8 cellular contexts compared by ENCODE assay signal in the genomic region with DNA sequence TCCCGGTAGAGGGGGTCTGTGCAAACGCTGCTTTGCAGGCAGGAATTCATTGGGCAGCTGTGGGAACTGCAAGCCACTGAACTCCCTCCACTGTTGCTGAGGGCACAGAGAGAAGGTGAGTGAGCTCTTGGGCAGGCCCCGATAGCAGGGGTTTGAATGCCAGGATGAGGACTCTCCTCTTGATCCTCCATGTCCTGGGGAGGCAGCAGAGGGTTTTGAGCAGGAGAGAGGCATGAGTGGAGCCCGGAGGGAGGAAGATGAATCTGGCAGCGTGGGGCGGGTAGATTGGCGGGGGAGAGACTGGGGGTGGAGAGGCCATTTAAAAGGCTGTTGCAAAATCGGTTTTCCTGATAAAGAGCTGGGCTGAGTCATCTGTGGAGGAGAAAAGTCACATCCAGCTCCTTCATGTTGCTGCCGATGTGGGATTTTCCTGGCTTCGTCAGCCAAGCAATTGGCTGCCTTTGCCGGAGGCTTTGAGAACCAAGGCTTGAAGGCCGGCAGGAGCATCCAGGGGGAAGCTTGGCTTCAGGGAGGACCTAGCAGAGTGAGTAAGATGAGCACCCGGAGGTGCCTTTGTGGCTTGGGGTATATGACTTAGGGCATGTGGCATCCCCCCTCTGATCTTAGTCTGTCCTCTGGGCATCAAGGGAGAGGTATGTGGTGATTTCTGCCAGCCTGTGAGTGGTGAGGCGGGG. TPM values are rescaled to one million over a fixed set of nuclear protein-coding genes. Genes with fewer than 3 reads are reported as not detected.
DNase-seq lines count a peak whose midpoint lies in the region; ATAC-seq and TF ChIP-seq lines count a peak whose summit lies in the region.

A gene with protein sequence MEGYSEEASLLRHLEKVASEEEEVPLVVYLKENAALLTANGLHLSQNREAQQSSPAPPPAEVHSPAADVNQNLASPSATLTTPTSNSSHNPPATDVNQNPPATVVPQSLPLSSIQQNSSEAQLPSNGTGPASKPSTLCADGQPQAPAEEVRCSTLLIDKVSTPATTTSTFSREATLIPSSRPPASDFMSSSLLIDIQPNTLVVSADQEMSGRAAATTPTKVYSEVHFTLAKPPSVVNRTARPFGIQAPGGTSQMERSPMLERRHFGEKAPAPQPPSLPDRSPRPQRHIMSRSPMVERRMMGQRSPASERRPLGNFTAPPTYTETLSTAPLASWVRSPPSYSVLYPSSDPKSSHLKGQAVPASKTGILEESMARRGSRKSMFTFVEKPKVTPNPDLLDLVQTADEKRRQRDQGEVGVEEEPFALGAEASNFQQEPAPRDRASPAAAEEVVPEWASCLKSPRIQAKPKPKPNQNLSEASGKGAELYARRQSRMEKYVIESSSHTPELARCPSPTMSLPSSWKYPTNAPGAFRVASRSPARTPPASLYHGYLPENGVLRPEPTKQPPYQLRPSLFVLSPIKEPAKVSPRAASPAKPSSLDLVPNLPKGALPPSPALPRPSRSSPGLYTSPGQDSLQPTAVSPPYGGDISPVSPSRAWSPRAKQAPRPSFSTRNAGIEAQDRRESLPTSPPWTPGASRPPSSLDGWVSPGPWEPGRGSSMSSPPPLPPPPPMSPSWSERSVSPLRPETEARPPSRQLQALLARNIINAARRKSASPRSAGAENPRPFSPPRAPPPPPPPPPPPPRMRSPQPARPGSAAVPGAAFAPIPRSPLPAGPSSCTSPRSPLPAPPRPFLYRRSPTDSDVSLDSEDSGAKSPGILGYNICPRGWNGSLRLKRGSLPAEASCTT (plus strand): TSS at position 350 of the 695 bp plus-strand sequence. CDS start 7,616 bp downstream, outside the sequence.

- intact Hi-C loops in breast epithelium (cut with DNase I; ENCODE audit: low total_unique reads), result no loop called here

- TF ChIP-seq RAD21 in liver (IDR thresholded peaks at IDR 0.05), result peak; percentile 33 to 40

- peak within 1 kb of the TSS; percentile 1 to 50 (median 17) for H3K4me3 ChIP-seq in breast epithelium
- H3K4me3 ChIP-seq in liver (ENCODE audit: low read depth in 1 of 3, low read length in 3 of 3), result peak within 1 kb of the TSS; percentile 58 to 96 (median 81)
- H3K4me3 ChIP-seq in thymus (ENCODE audit: low read length), result no peak within 1 kb of the TSS
- no peak within 1 kb of the TSS for H3K4me3 ChIP-seq in CD8-positive, alpha-beta memory T cell (ENCODE audit: low read length)

- TF ChIP-seq POLR2A in breast epithelium (IDR thresholded peaks at IDR 0.05), result no peak

- no peaks in the 10 kb centered on the region for H3K27me3 Mint-ChIP-seq in IgD-negative memory B cell
- peaks cover 10 to 39% of the 10 kb centered on the region in 2 donors for H3K27me3 Mint-ChIP-seq in CD8-positive, alpha-beta memory T cell

- TF ChIP-seq CTCF in breast epithelium (IDR thresholded peaks at IDR 0.05), result no peak
- TF ChIP-seq CTCF in liver (IDR thresholded peaks at IDR 0.05; ENCODE audit: low read depth, low read length, missing input control), result no peak

- H3K27ac ChIP-seq in breast epithelium (peak within 1 kb of the TSS; percentile 81 to 97), liver (ENCODE audit: low read depth in 1 of 2, low read length in 2 of 2) (peak within 1 kb of the TSS; percentile 83 to 99), thymus (ENCODE audit: low read depth) (peak within 1 kb of the TSS; percentile 48)
- H3K27ac ChIP-seq in CD8-positive, alpha-beta memory T cell (ENCODE audit: low read depth, low read length), result no peak within 1 kb of the TSS

- H3K9me3 ChIP-seq in breast epithelium, result no peaks in the 10 kb centered on the region
- no peaks in the 10 kb centered on the region for H3K9me3 ChIP-seq in liver (ENCODE audit: control insufficient read depth in 4 of 4, low read length in 3 of 4)
- no peaks in the 10 kb centered on the region for H3K9me3 ChIP-seq in thymus (ENCODE audit: control insufficient read depth)
- no peaks in the 10 kb centered on the region for H3K9me3 ChIP-seq in CD8-positive, alpha-beta memory T cell (ENCODE audit: low read length)

- POLR2A ChIA-PET in CD8-positive, alpha-beta memory T cell (lab: Charles Lee), result interaction anchor here (0.6 kb wide), 1 partner anchor 48 kb away, joined by 5 read pairs; no protein-coding TSS in a partner anchor

- WGBS in liver, result 24% methylated on average over 14 of the region's 14 CpGs
- WGBS in thymus, result 87% methylated on average over 14 of the region's 14 CpGs

- peaks cover 3% of the 10 kb centered on the region for H3K36me3 Mint-ChIP-seq in IgD-negative memory B cell
- no peaks in the 10 kb centered on the region for H3K36me3 Mint-ChIP-seq in CD8-positive, alpha-beta memory T cell

- H3K27me3 ChIP-seq in breast epithelium, result no peaks in the 10 kb centered on the region
- no peaks in the 10 kb centered on the region for H3K27me3 ChIP-seq in liver (ENCODE audit: control insufficient read depth in 4 of 4, insufficient read depth in 4 of 4, low read length in 3 of 4)
- H3K27me3 ChIP-seq in thymus (ENCODE audit: control insufficient read depth, insufficient read depth), result no peaks in the 10 kb centered on the region
- no peaks in the 10 kb centered on the region for H3K27me3 ChIP-seq in CD8-positive, alpha-beta memory T cell (ENCODE audit: insufficient read depth, low read length, poor library complexity, severe bottlenecking)

- CTCF ChIA-PET in CD8-positive, alpha-beta memory T cell (lab: Charles Lee), result no interaction called here

- H3K4me1 Mint-ChIP-seq in IgD-negative memory B cell, result peaks cover 7 to 18% (median 13%) of the 10 kb centered on the region in 3 donors
- no peaks in the 10 kb centered on the region for H3K4me1 Mint-ChIP-seq in CD8-positive, alpha-beta memory T cell

- no peak within 1 kb of the TSS for H3K4me3 Mint-ChIP-seq in IgD-negative memory B cell
- no peak within 1 kb of the TSS for H3K4me3 Mint-ChIP-seq in CD8-positive, alpha-beta memory T cell

- H3K36me3 ChIP-seq in breast epithelium, result no peaks in the 10 kb centered on the region
- no peaks in the 10 kb centered on the region for H3K36me3 ChIP-seq in liver (ENCODE audit: control insufficient read depth in 4 of 4, insufficient read depth in 3 of 4, low read depth in 1 of 4, low read length in 3 of 4)
- H3K36me3 ChIP-seq in thymus (ENCODE audit: control insufficient read depth, insufficient read depth), result no peaks in the 10 kb centered on the region
- no peaks in the 10 kb centered on the region for H3K36me3 ChIP-seq in CD8-positive, alpha-beta memory T cell (ENCODE audit: insufficient read depth, low read length)

- peak within 1 kb of the TSS in 2 of 3 donors; percentile 53 to 73 for H3K27ac Mint-ChIP-seq in IgD-negative memory B cell
- peak within 1 kb of the TSS in 1 of 8 donors; percentile 43 for H3K27ac Mint-ChIP-seq in CD8-positive, alpha-beta memory T cell

- H3K9ac ChIP-seq in liver (ENCODE audit: low read depth in 1 of 2, low read length in 2 of 2), result peak within 1 kb of the TSS; percentile 83 to 85

- no peak for DNase-seq in breast epithelium (ENCODE audit: low spot score in 2 of 2)
- no peak for DNase-seq in GF-D8 (lab: John Stamatoyannopoulos, UW)
- DNase-seq in DMS53 treated with DMSO at 0.1 percent for 48 hours (lab: John Stamatoyannopoulos, UW; ENCODE audit: unreplicated experiment), result no peak
- no peak for DNase-seq in CD8-positive, alpha-beta memory T cell

- ATAC-seq in GM21528 (IDR thresholded peaks at IDR 0.05; ENCODE audit: low FRiP score, unreplicated experiment), result no peak

- no peaks in the 10 kb centered on the region for H3K9me3 Mint-ChIP-seq in IgD-negative memory B cell
- H3K9me3 Mint-ChIP-seq in CD8-positive, alpha-beta memory T cell, result peaks cover 0 to 2% (median 0%) of the 10 kb centered on the region in 5 donors

- H3K4me1 ChIP-seq in breast epithelium (peaks cover 21 to 38% of the 10 kb centered on the region in 2 donors), liver (ENCODE audit: control insufficient read depth in 4 of 4, insufficient read depth in 4 of 4, low read length in 3 of 4) (peaks cover 28 to 88% (median 82%) of the 10 kb centered on the region in 4 donors), thymus (ENCODE audit: control insufficient read depth, insufficient read depth, low read length) (no peaks in the 10 kb centered on the region)
- H3K4me1 ChIP-seq in CD8-positive, alpha-beta memory T cell (ENCODE audit: insufficient read depth, low read length), result no peaks in the 10 kb centered on the region

TF ChIP-seq in liver, 16 proteins besides CTCF, POLR2A, EP300 and RAD21 (continues in another document):
- no peak for TF ChIP-seq TAF1 (conservative IDR thresholded peaks at IDR 0.05)
- TF ChIP-seq SP1 (IDR thresholded peaks at IDR 0.05), result peak; percentile 37
- TF ChIP-seq, protein P1, sequence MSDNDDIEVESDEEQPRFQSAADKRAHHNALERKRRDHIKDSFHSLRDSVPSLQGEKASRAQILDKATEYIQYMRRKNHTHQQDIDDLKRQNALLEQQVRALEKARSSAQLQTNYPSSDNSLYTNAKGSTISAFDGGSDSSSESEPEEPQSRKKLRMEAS (IDR thresholded peaks at IDR 0.05), result peak; percentile 55
- no peak for TF ChIP-seq HNF4G (IDR thresholded peaks at IDR 0.05)
- peak in 1 of 2 donors; percentile 29 for TF ChIP-seq GABPA (IDR thresholded peaks at IDR 0.05 in 1 of 2, conservative IDR thresholded peaks at IDR 0.05 in 1 of 2)
- TF ChIP-seq, protein P2, sequence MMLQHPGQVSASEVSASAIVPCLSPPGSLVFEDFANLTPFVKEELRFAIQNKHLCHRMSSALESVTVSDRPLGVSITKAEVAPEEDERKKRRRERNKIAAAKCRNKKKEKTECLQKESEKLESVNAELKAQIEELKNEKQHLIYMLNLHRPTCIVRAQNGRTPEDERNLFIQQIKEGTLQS (IDR thresholded peaks at IDR 0.05), result peak; percentile 76
- peak; percentile 91 for TF ChIP-seq YY1 (IDR thresholded peaks at IDR 0.05)

RNA-seq across cellular contexts. Expression of the gene that starts here (rescaled TPM):
- polyA plus RNA-seq in IgD-negative memory B cell (4.8 TPM), liver (10 to 100 TPM in 1 of 2 donors, 1 to 10 TPM in 1; 3.9 to 36.6 TPM), thymus (10.0 TPM)
- total RNA-seq in breast epithelium (10 to 100 TPM in 2 of 3 donors, 1 to 10 TPM in 1; 6.3 to 22.4 (median 15.4) TPM), liver (10 to 100 TPM in 1 of 2 donors, 1 to 10 TPM in 1; 1.1 to 17.5 TPM)
- under 1 TPM in 1 of 2 experiments, not detected in 1; 0.13 TPM for total RNA-seq in CD8-positive, alpha-beta memory T cell
- polyA plus RNA-seq in CD8-positive, alpha-beta memory T cell, result not detected

Comparison
In these comparisons a context has a peak if more than half of its experiments do, and no peak if none do; other contexts are left out.
1. H3K4me3 ChIP-seq: peak in breast epithelium (3 of 3) and liver (3 of 3); none in thymus (single experiment) and CD8-positive, alpha-beta memory T cell (single experiment).